ENCODE assay signal across 29 cellular contexts in the genomic region with DNA sequence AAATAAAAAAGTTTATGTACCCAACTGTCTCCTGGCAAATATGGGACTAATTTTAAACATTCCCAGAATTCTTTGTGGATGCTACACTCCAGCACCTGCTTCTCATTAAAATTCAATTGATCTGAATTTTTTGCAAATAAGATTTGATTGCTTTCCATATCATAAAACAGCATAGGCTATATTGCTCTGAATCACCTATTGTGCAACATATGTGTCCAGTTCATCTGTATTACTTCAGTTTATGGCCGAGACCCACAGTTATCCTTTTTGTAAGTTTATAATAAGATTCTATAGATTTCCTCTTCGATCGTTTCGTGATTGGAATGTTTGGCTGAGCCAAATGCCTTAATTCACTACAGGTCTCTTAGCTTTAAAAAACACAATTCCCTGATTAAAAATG.
"Had no signal": no experiment of that assay in that cellular context is flagged by ENCODE, and none has a peak within 500 bp of the region (broad histone marks: within the 10 kb centered on the region; RNA-seq: fewer than 3 reads in every experiment).

No MANE protein-coding gene starts in this region.

- H3K4me3 ChIP-seq: adrenal gland, body of pancreas, esophagus squamous epithelium, gastrocnemius medialis, heart right ventricle, hepatocyte had no signal

- H3K27me3 ChIP-seq: adrenal gland, body of pancreas, esophagus squamous epithelium, gastrocnemius medialis, heart right ventricle, hepatocyte had no signal

- H3K9me3 Mint-ChIP-seq: activated B cell treated with CpG ODN at 0.5 μM for 24 hours; activated CD8-positive, alpha-beta T cell treated with anti-CD3 and anti-CD28 coated beads for 36 hours; activated naive CD8-positive, alpha-beta T cell treated with anti-CD3 and anti-CD28 coated beads, Interleukin-2, amount 50 U/mL, for 24 hours; activated T-cell treated with anti-CD3 and anti-CD28 coated beads, Interleukin-2, amount 50 U/mL, for 4 hours; activated T-helper 17 cell treated with anti-CD3 and anti-CD28 coated beads, Interleukin-2, amount 50 U/mL, for 72 hours; T-helper 2 cell treated with Interferon-gamma antibody and Interleukin-4, amounts not matched to agents 5 μg/mL and 100 μg/mL, for 36 hours had no signal

- DNase-seq: activated B cell treated with CpG ODN at 0.5 μM for 24 hours; activated CD4-positive, alpha-beta T cell treated with anti-CD3 and anti-CD28 coated beads for 48 hours; activated CD4-positive, alpha-beta T cell treated with anti-CD3 and anti-CD28 coated beads, Interleukin-2, amount 50 U/mL, for 1 hour; activated CD4-positive, alpha-beta T cell treated with anti-CD3 and anti-CD28 coated beads, Interleukin-2, amount 50 U/mL, for 48 hours; activated CD8-positive, alpha-beta memory T cell treated with anti-CD3 and anti-CD28 coated beads for 24 hours; activated effector memory CD4-positive, alpha-beta T cell treated with Interleukin-2 at 50 U/mL for 16 hours; activated gamma-delta T cell treated with Interleukin-2 at 50 U/mL for 16 hours; activated naive CD4-positive, alpha-beta T cell treated with anti-CD3 and anti-CD28 coated beads, Interleukin-2, amount 50 U/mL, for 16 hours; activated naive CD4-positive, alpha-beta T cell treated with Interleukin-2 at 50 U/mL for 16 hours; activated naive CD8-positive, alpha-beta T cell treated with anti-CD3 and anti-CD28 coated beads, Interleukin-2, amount 50 U/mL, for 24 hours; activated T-cell treated with anti-CD3 and anti-CD28 coated beads, Interleukin-2, amount 50 U/mL, for 4 hours; aorta; effector CD8-positive, alpha-beta T cell; esophagus squamous epithelium; gastrocnemius medialis; heart right ventricle; T-helper 17 cell; T1000 had no signal

- H3K4me1 Mint-ChIP-seq: activated B cell treated with CpG ODN at 0.5 μM for 24 hours; activated naive CD8-positive, alpha-beta T cell treated with anti-CD3 and anti-CD28 coated beads, Interleukin-2, amount 50 U/mL, for 24 hours; activated T-helper 17 cell treated with anti-CD3 and anti-CD28 coated beads, Interleukin-2, amount 50 U/mL, for 72 hours; T-helper 17 cell had no signal

- H3K79me2 ChIP-seq: hepatocyte had no signal

- H3K27me3 Mint-ChIP-seq: activated B cell treated with CpG ODN at 0.5 μM for 24 hours; activated CD8-positive, alpha-beta T cell treated with anti-CD3 and anti-CD28 coated beads for 36 hours; activated naive CD8-positive, alpha-beta T cell; activated naive CD8-positive, alpha-beta T cell treated with anti-CD3 and anti-CD28 coated beads, Interleukin-2, amount 50 U/mL, for 24 hours; activated T-helper 17 cell treated with anti-CD3 and anti-CD28 coated beads, Interleukin-2, amount 50 U/mL, for 72 hours had no signal

- H3K36me3 ChIP-seq: adrenal gland, esophagus squamous epithelium, gastrocnemius medialis, heart right ventricle, WERI-Rb-1 had no signal

- H3K27ac ChIP-seq: adrenal gland, epithelial cell of prostate, esophagus squamous epithelium, foreskin keratinocyte, gastrocnemius medialis, heart right ventricle, hepatocyte, WERI-Rb-1 had no signal

- H3K36me3 Mint-ChIP-seq: activated naive CD8-positive, alpha-beta T cell had no signal

- H3K4me1 ChIP-seq: adrenal gland, esophagus squamous epithelium, foreskin keratinocyte, gastrocnemius medialis, heart right ventricle had no signal

- H3K9me3 ChIP-seq: adrenal gland, body of pancreas, esophagus squamous epithelium, gastrocnemius medialis, heart right ventricle had no signal

- H2AFZ ChIP-seq: hepatocyte had no signal

- H3K4me3 Mint-ChIP-seq: activated B cell treated with CpG ODN at 0.5 μM for 24 hours; activated CD8-positive, alpha-beta T cell treated with anti-CD3 and anti-CD28 coated beads for 36 hours; activated naive CD8-positive, alpha-beta T cell; activated naive CD8-positive, alpha-beta T cell treated with anti-CD3 and anti-CD28 coated beads, Interleukin-2, amount 50 U/mL, for 24 hours; activated T-cell treated with anti-CD3 and anti-CD28 coated beads, Interleukin-2, amount 50 U/mL, for 4 hours; activated T-helper 17 cell treated with anti-CD3 and anti-CD28 coated beads, Interleukin-2, amount 50 U/mL, for 72 hours; T-helper 17 cell; T-helper 2 cell treated with Interferon-gamma antibody and Interleukin-4, amounts not matched to agents 5 μg/mL and 100 μg/mL, for 36 hours had no signal

- H3K4me2 ChIP-seq: hepatocyte had no signal

- ATAC-seq: activated CD4-positive, CD25-positive, alpha-beta regulatory T cell treated with anti-CD3 and anti-CD28 coated beads, Interleukin-2, amount 50 U/mL, for 24 hours; activated CD8-positive, alpha-beta T cell treated with anti-CD3 and anti-CD28 coated beads for 36 hours; activated naive CD8-positive, alpha-beta T cell treated with anti-CD3 and anti-CD28 coated beads, Interleukin-2, amount 50 U/mL, for 24 hours; activated T-cell treated with anti-CD3 and anti-CD28 coated beads, Interleukin-2, amount 50 U/mL, for 4 hours; activated T-helper 17 cell treated with anti-CD3 and anti-CD28 coated beads, Interleukin-2, amount 50 U/mL, for 72 hours; gastrocnemius medialis; heart right ventricle had no signal

- H3K27ac Mint-ChIP-seq: activated B cell treated with CpG ODN at 0.5 μM for 24 hours; activated CD8-positive, alpha-beta T cell treated with anti-CD3 and anti-CD28 coated beads for 36 hours; activated naive CD8-positive, alpha-beta T cell; activated naive CD8-positive, alpha-beta T cell treated with anti-CD3 and anti-CD28 coated beads, Interleukin-2, amount 50 U/mL, for 24 hours; activated T-helper 17 cell treated with anti-CD3 and anti-CD28 coated beads, Interleukin-2, amount 50 U/mL, for 72 hours; T-helper 17 cell; T-helper 2 cell treated with Interferon-gamma antibody and Interleukin-4, amounts not matched to agents 5 μg/mL and 100 μg/mL, for 36 hours had no signal
